8 cellular contexts compared by ENCODE assay signal in genomic region chr12:7935464-7935772, GRCh38. TPM values are rescaled to one million over a fixed set of nuclear protein-coding genes. Genes with fewer than 3 reads are reported as not detected.
DNase-seq lines count a peak whose midpoint lies in the region; ATAC-seq, FAIRE-seq and TF ChIP-seq lines count a peak whose summit lies in the region.

No MANE protein-coding gene starts in this region.

- peaks cover 18% of the 10 kb centered on the region for H3K36me3 Mint-ChIP-seq in activated CD4-positive, alpha-beta T cell treated with anti-CD3 and anti-CD28 coated beads, Interleukin-2, amount 10 ng/mL, durations not matched to agents 24 days and 14 days (ENCODE audit: low read depth)
- peaks cover 6% of the 10 kb centered on the region for H3K36me3 Mint-ChIP-seq in astrocyte (ENCODE audit: low read depth, unreplicated experiment)

- CTCF ChIA-PET in HepG2 (lab: Yijun Ruan, JAX; ENCODE audit: low intra/inter-chr PET ratio, low total read pairs) = no interaction called here

- TF ChIP-seq POLR2A in HepG2 (IDR thresholded peaks at IDR 0.05; ENCODE audit: insufficient read depth in 1 of 2, low read depth in 2 of 2, low read length in 2 of 2) (no peak), tibial nerve (IDR thresholded peaks at IDR 0.05) (no peak)

- no peak for ATAC-seq in HepG2

- H3K4me3 Mint-ChIP-seq in activated CD4-positive, alpha-beta T cell treated with anti-CD3 and anti-CD28 coated beads, Interleukin-2, amount 10 ng/mL, durations not matched to agents 24 days and 14 days = no peak overlapping the region
- no peak overlapping the region for H3K4me3 Mint-ChIP-seq in astrocyte (ENCODE audit: unreplicated experiment)

- H3K27ac Mint-ChIP-seq in activated CD4-positive, alpha-beta T cell treated with anti-CD3 and anti-CD28 coated beads, Interleukin-2, amount 10 ng/mL, durations not matched to agents 24 days and 14 days = no peak overlapping the region
- no peak overlapping the region for H3K27ac Mint-ChIP-seq in astrocyte (ENCODE audit: unreplicated experiment)

- peak overlapping the region; percentile 88 for H3K27ac ChIP-seq in astrocyte (ENCODE audit: low read depth, low read length)
- H3K27ac ChIP-seq in HepG2 (ENCODE audit: extremely low read length, insufficient read depth, low read length) = peak overlapping the region; percentile 75
- H3K27ac ChIP-seq in tibial nerve = peak overlapping the region; percentile 82 to 95 (median 88)

- no peak for FAIRE-seq in astrocyte (lab: Jason Lieb, UNC)
- no peak for FAIRE-seq in HepG2 (lab: Jason Lieb, UNC)

- BruUV-seq in HepG2 (replicated peaks; lab: Mats Ljungman, UMichigan) = no TSS peak

- TF ChIP-seq EP300 in HepG2 (IDR thresholded peaks at IDR 0.05; ENCODE audit: low read depth in 2 of 2, low read length in 2 of 2) = no peak
- no peak for TF ChIP-seq EP300 in HepG2 (CRISPR knock-in tag; IDR thresholded peaks at IDR 0.05; ENCODE audit: borderline replicate concordance)
- no peak for TF ChIP-seq EP300 in tibial nerve (IDR thresholded peaks at IDR 0.05)

- POLR2A ChIA-PET in HepG2 (lab: Yijun Ruan, JAX) = interaction anchor here (1.4 to 4.1 kb wide), 3 partner anchors 25 to 101 kb away, joined by 4 to 24 read pairs (median 7); no protein-coding TSS in a partner anchor

- no peak for TF ChIP-seq RAD21 in HepG2 (CRISPR knock-in tag; IDR thresholded peaks at IDR 0.05)

- peaks cover 17% of the 10 kb centered on the region for H3K4me1 Mint-ChIP-seq in activated CD4-positive, alpha-beta T cell treated with anti-CD3 and anti-CD28 coated beads, Interleukin-2, amount 10 ng/mL, durations not matched to agents 24 days and 14 days
- peaks cover 7% of the 10 kb centered on the region for H3K4me1 Mint-ChIP-seq in astrocyte (ENCODE audit: low read depth, unreplicated experiment)

- intact Hi-C loops in activated CD4-positive, alpha-beta T cell treated with anti-CD3 and anti-CD28 coated beads, Interleukin-2, amount 10 ng/mL, durations not matched to agents 24 days and 14 days (cut with micrococcal nuclease) = loop anchor here (5.0 to 10.0 kb wide), 2 partner anchors 147 to 309 kb away; partner anchors contain the start of gene NECAP1
- intact Hi-C loops in HepG2 (cut with micrococcal nuclease; ENCODE audit: unreplicated experiment) = loop anchor here (5.0 kb wide), 1 partner anchor 83 kb away; no protein-coding TSS in a partner anchor

- in situ Hi-C loops in HepG2 (cut with HindIII; ENCODE audit: extremely low pct_ligation_motif_present, low pct_unique_long_range_greater_than_20kb) = loop anchor here (10.0 kb wide), 2 partner anchors 59 to 81 kb away; no protein-coding TSS in a partner anchor

- H4K20me1 ChIP-seq in astrocyte (ENCODE audit: insufficient read depth, low read length) (peaks cover 36% of the 10 kb centered on the region), HepG2 (ENCODE audit: insufficient read depth, low read length) (peaks cover 21% of the 10 kb centered on the region; the same call in 1 of the 2 replicates)

- H3K4me2 ChIP-seq in astrocyte (ENCODE audit: low read length) (peak overlapping the region; percentile 93), HepG2 (ENCODE audit: low read depth, low read length) (peak overlapping the region; percentile 79)

- no peaks in the 10 kb centered on the region for H3K9me3 Mint-ChIP-seq in activated CD4-positive, alpha-beta T cell treated with anti-CD3 and anti-CD28 coated beads, Interleukin-2, amount 10 ng/mL, durations not matched to agents 24 days and 14 days
- H3K9me3 Mint-ChIP-seq in astrocyte (ENCODE audit: unreplicated experiment) = no peaks in the 10 kb centered on the region

- no peak for TF ChIP-seq CTCF in astrocyte (IDR thresholded peaks at IDR 0.05; ENCODE audit: insufficient read depth, low read depth, low read length)
- TF ChIP-seq CTCF in HepG2 (CRISPR knock-in tag; IDR thresholded peaks at IDR 0.05) = no peak
- TF ChIP-seq CTCF in tibial nerve (IDR thresholded peaks at IDR 0.05) = no peak

- WGBS in HepG2 (ENCODE audit: low lambda C conversion rate) = 1% methylated on average over 4 of the region's 4 CpGs
- 7 to 15% methylated on average over 4 of the region's 4 CpGs for WGBS in tibial nerve, 2 donors

- peak overlapping the region; percentile 98 for H3K9ac ChIP-seq in astrocyte (ENCODE audit: low read length)
- peak overlapping the region; percentile 95 for H3K9ac ChIP-seq in HepG2 (ENCODE audit: insufficient read depth, low read depth, low read length)

- H3K27me3 ChIP-seq in astrocyte (ENCODE audit: insufficient read depth, low read length) (no peaks in the 10 kb centered on the region), HepG2 (ENCODE audit: control insufficient read depth in 1 of 2, insufficient read depth in 2 of 2, low read length in 2 of 2) (no peaks in the 10 kb centered on the region; a peak in 1 of 5 replicates), tibial nerve (no peaks in the 10 kb centered on the region)

- peaks cover 42% of the 10 kb centered on the region for H3K79me2 ChIP-seq in astrocyte (ENCODE audit: insufficient read depth, low read length)
- H3K79me2 ChIP-seq in HepG2 (ENCODE audit: insufficient read depth, low read length) = peaks cover 43% of the 10 kb centered on the region

- H3K4me1 ChIP-seq in astrocyte (ENCODE audit: insufficient read depth, low read length) (peaks cover 11% of the 10 kb centered on the region), HepG2 (ENCODE audit: insufficient read depth, low read length) (peaks cover 44% of the 10 kb centered on the region), tibial nerve (peaks cover 0 to 32% (median 9%) of the 10 kb centered on the region in 4 donors)

- no peaks in the 10 kb centered on the region for H3K27me3 Mint-ChIP-seq in activated CD4-positive, alpha-beta T cell treated with anti-CD3 and anti-CD28 coated beads, Interleukin-2, amount 10 ng/mL, durations not matched to agents 24 days and 14 days
- no peaks in the 10 kb centered on the region for H3K27me3 Mint-ChIP-seq in astrocyte (ENCODE audit: low read depth, unreplicated experiment)

- peak; percentile 81 for DNase-seq in activated CD4-positive, alpha-beta T cell treated with anti-CD3 and anti-CD28 coated beads, Interleukin-2, amount 10 ng/mL, durations not matched to agents 24 days and 14 days
- no peak for DNase-seq in activated CD4-positive, alpha-beta T cell treated with anti-CD3 and anti-CD28 coated beads for 1 hour
- DNase-seq in astrocyte (ENCODE audit: low read depth) (no peak), HepG2 (ENCODE audit: low spot score) (no peak), tibial nerve (ENCODE audit: low spot score in 2 of 2) (no peak), NCI-H187 treated with DMSO at 0.1 percent for 48 hours (lab: John Stamatoyannopoulos, UW) (no peak), T-helper 2 cell (no peak)
- DNase-seq in activated CD4-positive, alpha-beta T cell treated with anti-CD3 and anti-CD28 coated beads for 48 hours = no peak

- no peak overlapping the region for H2AFZ ChIP-seq in astrocyte (ENCODE audit: low read depth, low read length)
- no peak overlapping the region for H2AFZ ChIP-seq in HepG2 (ENCODE audit: low read length)

- H3K9me3 ChIP-seq in astrocyte (ENCODE audit: insufficient read depth, low read depth, low read length) = no peaks in the 10 kb centered on the region
- H3K9me3 ChIP-seq in HepG2 (ENCODE audit: low read length) = no peaks in the 10 kb centered on the region
- no peaks in the 10 kb centered on the region for H3K9me3 ChIP-seq in tibial nerve

- H3K36me3 ChIP-seq in astrocyte (ENCODE audit: insufficient read depth, low read length) = peaks cover 21% of the 10 kb centered on the region
- H3K36me3 ChIP-seq in HepG2 (replicated peaks in 1 of 2; ENCODE audit: control insufficient read depth in 1 of 2, insufficient read depth in 2 of 2, low read length in 2 of 2) = peaks cover 5 to 30% of the 10 kb centered on the region in 2 experiments; a peak in 4 of 5 replicates
- H3K36me3 ChIP-seq in tibial nerve = peaks cover 0 to 27% (median 17%) of the 10 kb centered on the region in 3 donors

- H3K4me3 ChIP-seq in astrocyte (ENCODE audit: insufficient read depth, low read depth, low read length) (peak overlapping the region; percentile 100), HepG2 (replicated peaks in 1 of 3; ENCODE audit: insufficient read depth in 1 of 3, low read depth in 2 of 3, low read length in 3 of 3) (peak overlapping the region; percentile 84 to 99 (median 84)), tibial nerve (peak overlapping the region; percentile 40 to 77 (median 66))

TF ChIP-seq in HepG2, 621 proteins besides CTCF, POLR2A, EP300 and RAD21 (continues in another document):
- TF ChIP-seq ZNF546 (CRISPR knock-in tag; conservative IDR thresholded peaks at IDR 0.05) (no peak), FLYWCH1 (CRISPR knock-in tag; IDR thresholded peaks at IDR 0.05) (no peak), ASH2L (IDR thresholded peaks at IDR 0.05; ENCODE audit: insufficient read length, low read depth, low read length) (peak; percentile 47), RNF2 (conservative IDR thresholded peaks at IDR 0.05; ENCODE audit: low read depth) (no peak), HNRNPH1 (optimal IDR thresholded peaks at IDR 0.05; ENCODE audit: low read depth, low read length) (no peak)

RNA-seq across cellular contexts. Expression of gene SLC2A3, which starts 0.6 kb away (rescaled TPM):
- 362 and 366 TPM in 2 replicates for total RNA-seq in activated CD4-positive, alpha-beta T cell treated with anti-CD3 and anti-CD28 coated beads, Interleukin-2, amount 10 ng/mL, durations not matched to agents 24 days and 14 days
- total RNA-seq in astrocyte (178 and 389 TPM in 2 replicates), HepG2 (2016; rRNA removed; fragmentation: Illumina TruSeq; extraction: Trizol) (22.6 and 39.3 TPM in 2 replicates), tibial nerve (100 to 1,000 TPM in 3 of 4 donors, 10 to 100 TPM in 1; 83.4 to 262 (median 115) TPM)
- 4.1 and 6.1 TPM in 2 replicates for total RNA-seq in HepG2 (2016; cell fraction: cytosol; rRNA removed; fragmentation: Illumina TruSeq; extraction: Trizol; ENCODE audit: low read depth)
- 23.5 and 38.0 TPM in 2 replicates for total RNA-seq in HepG2 (2016; cell fraction: insoluble cytoplasmic fraction; rRNA removed; fragmentation: Illumina TruSeq; extraction: Trizol)
- total RNA-seq in HepG2 (2016; cell fraction: membrane; rRNA removed; fragmentation: Illumina TruSeq; extraction: Trizol) = 8.7 and 10.8 TPM in 2 replicates
- total RNA-seq in HepG2 (2016; cell fraction: nucleus; rRNA removed; fragmentation: Illumina TruSeq; extraction: Trizol) = 44.8 and 53.2 TPM in 2 replicates
- 282 and 580 TPM in 2 replicates for polyA plus RNA-seq in HepG2 (2011; rRNA removed)
- 309 and 461 TPM in 2 replicates for polyA plus RNA-seq in HepG2 (2011; cell fraction: cytosol; rRNA removed)
- 109 and 185 TPM in 2 replicates for polyA plus RNA-seq in HepG2 (2011; cell fraction: nucleus; rRNA removed)
- polyA plus RNA-seq in HepG2 (2012) = 113 and 491 TPM in 2 replicates
- 1.8 and 2.1 TPM in 2 replicates for polyA plus RNA-seq in HepG2 (2016; cell fraction: cytosol; fragmentation: Illumina TruSeq; extraction: Trizol; ENCODE audit: low read depth)
- 10.2 and 12.0 TPM in 2 replicates for polyA plus RNA-seq in HepG2 (2016; cell fraction: insoluble cytoplasmic fraction; fragmentation: Illumina TruSeq; extraction: Trizol; ENCODE audit: low read depth)
- polyA plus RNA-seq in HepG2 (2016; cell fraction: membrane; fragmentation: Illumina TruSeq; extraction: Trizol; ENCODE audit: low read depth) = 3.1 and 4.6 TPM in 2 replicates
- 49.3 and 51.9 TPM in 2 replicates for polyA plus RNA-seq in HepG2 (2016; cell fraction: nucleus; fragmentation: Illumina TruSeq; extraction: Trizol; ENCODE audit: insufficient read depth, low read depth)
- polyA minus RNA-seq in HepG2 (2011; rRNA and poly(A)+ RNA removed; ENCODE audit: low replicate concordance) = 79.9 and 1,387 TPM in 2 replicates
- polyA minus RNA-seq in HepG2 (2011; cell fraction: cytosol; rRNA and poly(A)+ RNA removed) = 227 and 431 TPM in 2 replicates
- polyA minus RNA-seq in HepG2 (2011; cell fraction: nucleus; rRNA and poly(A)+ RNA removed) = 200 and 331 TPM in 2 replicates
